Comparison of ENCODE assay signal across 8 cellular contexts in genomic region chr2:219175486-219175885, GRCh38. TPM values are rescaled to one million over a fixed set of nuclear protein-coding genes. Genes with fewer than 3 reads are reported as not detected.
A peak's percentile ranks its signal among the peaks of the same experiment; 100 is the strongest.
DNase-seq lines count a peak whose midpoint lies in the region; ATAC-seq and TF ChIP-seq lines count a peak whose summit lies in the region.

No MANE protein-coding gene starts in this region.

- H3K36me3 Mint-ChIP-seq in IgD-negative memory B cell (no peaks in the 10 kb centered on the region), natural killer cell (peaks cover 9% of the 10 kb centered on the region)
- peaks cover 40% of the 10 kb centered on the region for H3K36me3 Mint-ChIP-seq in central memory CD8-positive, alpha-beta T cell (ENCODE audit: insufficient read depth)

- POLR2A ChIA-PET in GM10248 (lab: Yijun Ruan, JAX): interaction anchor here (0.7 to 1.7 kb wide), 3 partner anchors 31 to 116 kb away, joined by 3 to 12 read pairs (median 3); partner anchors contain the start of gene ZFAND2B

- no peaks in the 10 kb centered on the region for H3K9me3 Mint-ChIP-seq in IgD-negative memory B cell
- no peaks in the 10 kb centered on the region for H3K9me3 Mint-ChIP-seq in central memory CD8-positive, alpha-beta T cell
- H3K9me3 Mint-ChIP-seq in natural killer cell: no peaks in the 10 kb centered on the region

- CTCF ChIA-PET in GM10248 (lab: Yijun Ruan, JAX): interaction anchor here (0.9 to 8.6 kb wide), 13 partner anchors 9 to 299 kb away, joined by 3 to 164 read pairs (median 4); partner anchors contain the start of genes NHEJ1 and ZFAND2B

- ATAC-seq in central memory CD8-positive, alpha-beta T cell (replicated peaks; ENCODE audit: extremely low read depth, poor library complexity, severe bottlenecking): no peak
- ATAC-seq in natural killer cell (no peak), esophagus mucosa (no peak)
- ATAC-seq in activated CD4-positive, CD25-positive, alpha-beta regulatory T cell treated with anti-CD3 and anti-CD28 coated beads, Interleukin-2, amount 50 U/mL, for 24 hours: no peak

- H3K4me1 Mint-ChIP-seq in IgD-negative memory B cell (peaks cover 17 to 39% (median 33%) of the 10 kb centered on the region in 3 donors), natural killer cell (peaks cover 45 to 64% of the 10 kb centered on the region in 2 donors)
- H3K4me1 Mint-ChIP-seq in central memory CD8-positive, alpha-beta T cell: peaks cover 62% of the 10 kb centered on the region

- peak overlapping the region; percentile 9 for H3K4me3 ChIP-seq in AG09309 (ENCODE audit: control insufficient read depth, low read depth, low read length)

- H3K4me3 Mint-ChIP-seq in IgD-negative memory B cell (peak overlapping the region; percentile 81 to 97 (median 96)), natural killer cell (peak overlapping the region; percentile 83)
- peak overlapping the region; percentile 79 for H3K4me3 Mint-ChIP-seq in central memory CD8-positive, alpha-beta T cell

- intact Hi-C loops in natural killer cell (cut with micrococcal nuclease): loop anchor here (5.0 to 10.0 kb wide), 2 partner anchors 209 to 278 kb away; partner anchors contain the start of gene DNPEP

- no peaks in the 10 kb centered on the region for H3K27me3 Mint-ChIP-seq in IgD-negative memory B cell
- H3K27me3 Mint-ChIP-seq in central memory CD8-positive, alpha-beta T cell: no peaks in the 10 kb centered on the region
- no peaks in the 10 kb centered on the region for H3K27me3 Mint-ChIP-seq in natural killer cell (ENCODE audit: low read depth in 2 of 2)

- DNase-seq in AG09309 (ENCODE audit: low read depth) (no peak), natural killer cell (no peak), GM10248 (ENCODE audit: extremely low spot score) (no peak)
- no peak for DNase-seq in central memory CD8-positive, alpha-beta T cell (ENCODE audit: low spot score in 2 of 2)
- DNase-seq in effector CD4-positive, alpha-beta T cell: no peak

- H3K27ac Mint-ChIP-seq in IgD-negative memory B cell (peak overlapping the region; percentile 76 to 97 (median 97)), natural killer cell (peak overlapping the region; percentile 99 to 100)
- H3K27ac Mint-ChIP-seq in central memory CD8-positive, alpha-beta T cell (ENCODE audit: low read depth): peak overlapping the region; percentile 78

- no peak for TF ChIP-seq CTCF in AG09309 (IDR thresholded peaks at IDR 0.05; ENCODE audit: control insufficient read depth, insufficient read depth, low read depth, low read length, missing control alignments)
- no peak for TF ChIP-seq CTCF in natural killer cell (IDR thresholded peaks at IDR 0.05)
- no peak for TF ChIP-seq CTCF in GM10248 (IDR thresholded peaks at IDR 0.05; ENCODE audit: control extremely low read depth, extremely low read depth, low read depth, missing control alignments)

RNA-seq across cellular contexts. Expression of gene CNPPD1, which starts 1.2 kb away (rescaled TPM):
- polyA plus RNA-seq in IgD-negative memory B cell: 151 TPM
- 10 to 100 TPM; 64.4 to 72.4 (median 64.8) TPM for total RNA-seq in natural killer cell
- total RNA-seq in esophagus mucosa: 49.3 TPM

RNA-seq across cellular contexts. Expression of gene RETREG2, which starts 2.6 kb away (rescaled TPM):
- 55.6 TPM for polyA plus RNA-seq in IgD-negative memory B cell
- total RNA-seq in natural killer cell (10 to 100 TPM; 77.0 to 81.9 (median 79.0) TPM), esophagus mucosa (41.6 TPM)

RNA-seq across cellular contexts. Expression of gene SLC23A3, which starts 5.7 kb away (rescaled TPM):
- polyA plus RNA-seq in IgD-negative memory B cell: 0.63 TPM
- total RNA-seq in natural killer cell: 1 to 10 TPM in 1 of 3 donors, under 1 TPM in 2; 0.48 to 1.1 (median 0.89) TPM
- 0.64 TPM for total RNA-seq in esophagus mucosa

RNA-seq across cellular contexts. Expression of gene NHEJ1, which starts 14.9 kb away (rescaled TPM):
- polyA plus RNA-seq in IgD-negative memory B cell: 22.9 TPM
- total RNA-seq in natural killer cell (10 to 100 TPM in 2 of 3 donors, 1 to 10 TPM in 1; 9.9 to 12.7 (median 11.0) TPM), esophagus mucosa (8.9 TPM)

RNA-seq across cellular contexts. Expression of gene ZFAND2B, which starts 31.1 kb away (rescaled TPM):
- 64.8 TPM for polyA plus RNA-seq in IgD-negative memory B cell
- 10 to 100 TPM; 67.6 to 84.0 (median 83.4) TPM for total RNA-seq in natural killer cell
- total RNA-seq in esophagus mucosa: 41.1 TPM
